ENCODE assay signal across 32 cellular contexts in genomic region chr13:102326381-102327118, GRCh38.
"Had no signal": no experiment of that assay in that cellular context is flagged by ENCODE, and none has a peak within 500 bp of the region (broad histone marks: within the 10 kb centered on the region; RNA-seq: fewer than 3 reads in every experiment).

No MANE protein-coding gene starts in this region.

- H3K27me3 Mint-ChIP-seq: activated CD4-positive, alpha-beta T cell treated with anti-CD3 and anti-CD28 coated beads, Interleukin-2, amount 10 ng/mL, durations not matched to agents 24 days and 14 days; activated CD8-positive, alpha-beta memory T cell treated with anti-CD3 and anti-CD28 coated beads, Interleukin-2, amount 10 ng/mL, durations not matched to agents 7 days and 5 days; activated naive CD4-positive, alpha-beta T cell treated with anti-CD3 and anti-CD28 coated beads, Interleukin-2, amount 10 ng/mL, durations not matched to agents 7 days and 5 days; brain had no signal

- H3K4me3 ChIP-seq: ascending aorta, breast epithelium, cardiac muscle cell, colonic mucosa, esophagus squamous epithelium, gastroesophageal sphincter, heart right ventricle had no signal

- H3K27ac ChIP-seq: ascending aorta, breast epithelium, cardiac muscle cell, colonic mucosa, epithelial cell of prostate, heart right ventricle had no signal

- H3K27ac Mint-ChIP-seq: activated CD4-positive, alpha-beta memory T cell treated with anti-CD3 and anti-CD28 coated beads for 36 hours; activated CD4-positive, alpha-beta T cell treated with anti-CD3 and anti-CD28 coated beads for 36 hours; activated CD4-positive, alpha-beta T cell treated with anti-CD3 and anti-CD28 coated beads, Interleukin-2, amount 10 ng/mL, durations not matched to agents 24 days and 14 days; activated CD8-positive, alpha-beta memory T cell treated with anti-CD3 and anti-CD28 coated beads, Interleukin-2, amount 10 ng/mL, durations not matched to agents 7 days and 5 days; activated CD8-positive, alpha-beta T cell treated with anti-CD3 and anti-CD28 coated beads, Interleukin-2, amount 10 ng/mL, durations not matched to agents 7 days and 5 days; activated naive CD4-positive, alpha-beta T cell treated with anti-CD3 and anti-CD28 coated beads, Interleukin-2, amount 50 U/mL, for 72 hours; activated naive CD8-positive, alpha-beta T cell treated with anti-CD3 and anti-CD28 coated beads, Interleukin-2, amount 10 ng/mL, durations not matched to agents 7 days and 5 days; activated T-helper 1 cell treated with anti-CD3 and anti-CD28 coated beads, Interleukin-12 subunit alpha, Interleukin-12 subunit beta, Interleukin-2, Interleukin-4 antibody, amounts not matched to agents 30 ng/mL and 10 ng/mL and 1 ng/mL, durations not matched to agents 14 hours and 24 hours and 36 hours; brain had no signal

- ATAC-seq: activated CD4-positive, alpha-beta T cell treated with anti-CD3 and anti-CD28 coated beads for 36 hours; activated CD8-positive, alpha-beta memory T cell treated with anti-CD3 and anti-CD28 coated beads, Interleukin-2, amount 10 ng/mL, durations not matched to agents 7 days and 5 days; activated CD8-positive, alpha-beta T cell treated with anti-CD3 and anti-CD28 coated beads, Interleukin-2, amount 10 ng/mL, durations not matched to agents 7 days and 5 days; activated naive CD4-positive, alpha-beta T cell treated with anti-CD3 and anti-CD28 coated beads, Interleukin-2, amount 50 U/mL, for 72 hours; gastroesophageal sphincter; heart right ventricle had no signal

- H3K4me1 ChIP-seq: ascending aorta, breast epithelium, colonic mucosa, esophagus squamous epithelium, heart right ventricle had no signal

- H3K9me3 Mint-ChIP-seq: activated CD4-positive, alpha-beta memory T cell treated with anti-CD3 and anti-CD28 coated beads for 36 hours; activated CD4-positive, alpha-beta T cell treated with anti-CD3 and anti-CD28 coated beads, Interleukin-2, amount 10 ng/mL, durations not matched to agents 24 days and 14 days; activated naive CD4-positive, alpha-beta T cell treated with anti-CD3 and anti-CD28 coated beads, Interleukin-2, amount 10 ng/mL, durations not matched to agents 7 days and 5 days; activated naive CD4-positive, alpha-beta T cell treated with anti-CD3 and anti-CD28 coated beads, Interleukin-2, amount 50 U/mL, for 72 hours; activated naive CD8-positive, alpha-beta T cell treated with anti-CD3 and anti-CD28 coated beads, Interleukin-2, amount 10 ng/mL, durations not matched to agents 7 days and 5 days; activated T-helper 1 cell treated with anti-CD3 and anti-CD28 coated beads, Interleukin-12 subunit alpha, Interleukin-12 subunit beta, Interleukin-2, Interleukin-4 antibody, amounts not matched to agents 30 ng/mL and 10 ng/mL and 1 ng/mL, durations not matched to agents 14 hours and 24 hours and 36 hours; brain had no signal

- FAIRE-seq: endometrium, endothelial cell of umbilical vein had no signal

- H3K4me1 Mint-ChIP-seq: activated CD4-positive, alpha-beta T cell treated with anti-CD3 and anti-CD28 coated beads for 36 hours; activated CD4-positive, alpha-beta T cell treated with anti-CD3 and anti-CD28 coated beads, Interleukin-2, amount 10 ng/mL, durations not matched to agents 24 days and 14 days; activated CD8-positive, alpha-beta memory T cell treated with anti-CD3 and anti-CD28 coated beads, Interleukin-2, amount 10 ng/mL, durations not matched to agents 7 days and 5 days; activated naive CD4-positive, alpha-beta T cell treated with anti-CD3 and anti-CD28 coated beads, Interleukin-2, amount 10 ng/mL, durations not matched to agents 7 days and 5 days; activated naive CD8-positive, alpha-beta T cell treated with anti-CD3 and anti-CD28 coated beads, Interleukin-2, amount 10 ng/mL, durations not matched to agents 7 days and 5 days had no signal

- H3K36me3 Mint-ChIP-seq: activated CD4-positive, alpha-beta memory T cell treated with anti-CD3 and anti-CD28 coated beads for 36 hours; activated CD8-positive, alpha-beta memory T cell treated with anti-CD3 and anti-CD28 coated beads, Interleukin-2, amount 10 ng/mL, durations not matched to agents 7 days and 5 days; activated naive CD4-positive, alpha-beta T cell treated with anti-CD3 and anti-CD28 coated beads, Interleukin-2, amount 10 ng/mL, durations not matched to agents 7 days and 5 days; activated naive CD4-positive, alpha-beta T cell treated with anti-CD3 and anti-CD28 coated beads, Interleukin-2, amount 50 U/mL, for 72 hours; activated naive CD8-positive, alpha-beta T cell treated with anti-CD3 and anti-CD28 coated beads, Interleukin-2, amount 10 ng/mL, durations not matched to agents 7 days and 5 days; brain had no signal

- H3K4me3 Mint-ChIP-seq: activated CD4-positive, alpha-beta memory T cell treated with anti-CD3 and anti-CD28 coated beads for 36 hours; activated CD4-positive, alpha-beta T cell treated with anti-CD3 and anti-CD28 coated beads for 36 hours; activated CD4-positive, alpha-beta T cell treated with anti-CD3 and anti-CD28 coated beads, Interleukin-2, amount 10 ng/mL, durations not matched to agents 24 days and 14 days; activated CD8-positive, alpha-beta memory T cell treated with anti-CD3 and anti-CD28 coated beads, Interleukin-2, amount 10 ng/mL, durations not matched to agents 7 days and 5 days; activated CD8-positive, alpha-beta T cell treated with anti-CD3 and anti-CD28 coated beads, Interleukin-2, amount 10 ng/mL, durations not matched to agents 7 days and 5 days; activated naive CD4-positive, alpha-beta T cell treated with anti-CD3 and anti-CD28 coated beads, Interleukin-2, amount 10 ng/mL, durations not matched to agents 7 days and 5 days; activated naive CD8-positive, alpha-beta T cell treated with anti-CD3 and anti-CD28 coated beads, Interleukin-2, amount 10 ng/mL, durations not matched to agents 7 days and 5 days; activated T-helper 1 cell treated with anti-CD3 and anti-CD28 coated beads, Interleukin-12 subunit alpha, Interleukin-12 subunit beta, Interleukin-2, Interleukin-4 antibody, amounts not matched to agents 30 ng/mL and 10 ng/mL and 1 ng/mL, durations not matched to agents 14 hours and 24 hours and 36 hours; brain had no signal

- H3K9me3 ChIP-seq: ascending aorta, breast epithelium, colonic mucosa, esophagus squamous epithelium, gastroesophageal sphincter, heart right ventricle had no signal

- DNase-seq: activated CD4-positive, alpha-beta memory T cell treated with anti-CD3 and anti-CD28 coated beads for 36 hours; activated CD4-positive, alpha-beta T cell treated with anti-CD3 and anti-CD28 coated beads for 36 hours; activated CD4-positive, alpha-beta T cell treated with anti-CD3 and anti-CD28 coated beads, Interleukin-2, amount 10 ng/mL, durations not matched to agents 24 days and 14 days; activated CD4-positive, CD25-positive, alpha-beta regulatory T cell; activated CD4-positive, CD25-positive, alpha-beta regulatory T cell treated with anti-CD3 and anti-CD28 coated beads, Interleukin-2, amount 50 U/mL, for 72 hours; activated CD8-positive, alpha-beta memory T cell treated with anti-CD3 and anti-CD28 coated beads, Interleukin-2, amount 10 ng/mL, durations not matched to agents 7 days and 5 days; activated CD8-positive, alpha-beta memory T cell treated with anti-CD3 and anti-CD28 coated beads, Interleukin-2, amount 50 U/mL, for 4 hours; activated CD8-positive, alpha-beta T cell treated with anti-CD3 and anti-CD28 coated beads, Interleukin-2, amount 10 ng/mL, durations not matched to agents 7 days and 5 days; activated gamma-delta T cell; activated naive CD4-positive, alpha-beta T cell; activated naive CD4-positive, alpha-beta T cell treated with anti-CD3 and anti-CD28 coated beads, Interleukin-2, amount 10 ng/mL, durations not matched to agents 7 days and 5 days; activated naive CD8-positive, alpha-beta T cell treated with anti-CD3 and anti-CD28 coated beads, Interleukin-2, amount 10 ng/mL, durations not matched to agents 7 days and 5 days; activated T-cell treated with anti-CD3 and anti-CD28 coated beads, Interleukin-2, amount 50 U/mL, for 1 hour; activated T-cell treated with anti-CD3 and anti-CD28 coated beads, Interleukin-2, amount 50 U/mL, for 48 hours; central memory CD4-positive, alpha-beta T cell; cerebellar nuclear complex; colonic mucosa; effector CD8-positive, alpha-beta T cell; esophagus squamous epithelium; foreskin melanocyte; heart right ventricle; T-helper 2 cell had no signal

- H3K36me3 ChIP-seq: ascending aorta, breast epithelium, cardiac muscle cell, colonic mucosa, esophagus squamous epithelium, gastroesophageal sphincter, heart right ventricle had no signal

- H3K27me3 ChIP-seq: ascending aorta, breast epithelium, cardiac muscle cell, colonic mucosa, esophagus squamous epithelium, gastroesophageal sphincter, heart right ventricle had no signal
